Comparison of ENCODE assay signal across 1 cellular context in genomic region chr13:79989251-79989661, GRCh38.
TF ChIP-seq lines count a peak whose summit lies in the region.

No MANE protein-coding gene starts in this region.

TF ChIP-seq in GM23338, 12 proteins besides CTCF, POLR2A, EP300 and RAD21 (continued from another document):
- TF ChIP-seq REST (IDR thresholded peaks at IDR 0.05; ENCODE audit: unreplicated experiment) (no peak), ZNF114 (CRISPR knock-in tag; IDR thresholded peaks at IDR 0.05) (no peak), CREB1 (CRISPR knock-in tag; IDR thresholded peaks at IDR 0.05; ENCODE audit: low read depth) (no peak), STAT1 (IDR thresholded peaks at IDR 0.05; ENCODE audit: unreplicated experiment) (no peak), EZH2 (IDR thresholded peaks at IDR 0.05; ENCODE audit: low read depth, unreplicated experiment) (no peak), ZNF331 (CRISPR knock-in tag; IDR thresholded peaks at IDR 0.05; ENCODE audit: low read depth) (no peak), ZNF462 (CRISPR knock-in tag; IDR thresholded peaks at IDR 0.05) (no peak), ETS1 (IDR thresholded peaks at IDR 0.05) (no peak)
